In the genomic region with DNA sequence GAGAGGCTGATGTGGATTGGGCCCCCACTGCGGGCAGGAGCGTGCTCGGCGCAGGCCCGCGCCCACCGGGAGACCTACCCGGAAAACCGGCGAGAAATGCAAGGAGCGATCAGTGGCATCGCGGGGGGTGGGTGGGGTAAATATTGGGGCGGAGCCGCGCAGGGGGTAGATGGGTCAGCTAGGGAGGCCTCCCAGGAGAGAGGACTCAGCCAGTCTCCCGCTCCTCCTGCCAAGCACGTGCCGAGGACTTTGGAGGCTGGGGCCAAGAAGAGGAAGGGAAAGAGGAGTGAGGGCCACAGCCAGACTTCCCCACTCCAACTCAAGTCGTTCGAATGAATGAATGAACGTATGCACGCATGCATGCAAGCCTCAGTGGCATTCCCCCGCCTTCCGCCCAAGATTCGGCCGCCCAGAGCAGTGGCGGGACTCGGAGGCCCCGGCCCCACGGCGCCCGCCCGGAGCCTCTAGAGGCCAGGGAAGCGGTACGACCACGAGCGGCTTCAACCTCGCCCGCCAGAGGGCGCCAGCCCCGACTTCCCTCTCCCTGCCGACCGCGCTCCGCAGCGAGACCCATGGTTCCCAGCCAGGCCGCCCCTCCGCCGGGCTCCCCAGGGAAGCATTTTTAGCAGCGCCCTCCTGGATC, we compare ENCODE assay signal across 1 cellular context.
TF ChIP-seq lines count a peak whose summit lies in the region.

No MANE protein-coding gene starts in this region.

TF ChIP-seq in GM12878, 131 proteins besides CTCF, POLR2A, EP300 and RAD21 (continues in another document):
- TF ChIP-seq SMAD5 (IDR thresholded peaks at IDR 0.05; ENCODE audit: low read depth) (no peak), FOS (IDR thresholded peaks at IDR 0.05; ENCODE audit: borderline replicate concordance, extremely low read depth, insufficient read length) (no peak), SIN3A (IDR thresholded peaks at IDR 0.05; ENCODE audit: low read depth, low read length) (no peak), ZNF384 (IDR thresholded peaks at IDR 0.05; ENCODE audit: borderline replicate concordance, low read depth, low read length) (no peak), SPI1 (IDR thresholded peaks at IDR 0.05; ENCODE audit: borderline replicate concordance, insufficient read depth, low read depth, low read length) (peak; percentile 33; the same call in 1 of the 2 replicates), NR2F1 (conservative IDR thresholded peaks at IDR 0.05) (no peak), NR2C1 (IDR thresholded peaks at IDR 0.05) (no peak), SMC3 (IDR thresholded peaks at IDR 0.05; ENCODE audit: borderline replicate concordance, low read length) (peak; percentile 60), MXI1 (IDR thresholded peaks at IDR 0.05; ENCODE audit: low read depth, low read length) (peak; percentile 52), FOXK2 (IDR thresholded peaks at IDR 0.05) (no peak), NBN (IDR thresholded peaks at IDR 0.05) (0 out of 2 replicates have a peak, but pooled peaks have one; percentile 28), MEF2A (IDR thresholded peaks at IDR 0.05; ENCODE audit: insufficient read depth, low read depth, low read length) (no peak), ATF7 (IDR thresholded peaks at IDR 0.05; ENCODE audit: low read depth) (no peak), TCF7 (IDR thresholded peaks at IDR 0.05; ENCODE audit: borderline replicate concordance) (no peak), JUND (IDR thresholded peaks at IDR 0.05; ENCODE audit: low read depth, low read length) (0 out of 2 replicates have a peak, but pooled peaks have one; percentile 5), HDGF (IDR thresholded peaks at IDR 0.05) (no peak), CBX3 (IDR thresholded peaks at IDR 0.05; ENCODE audit: borderline replicate concordance, low read depth) (no peak), GATAD2B (conservative IDR thresholded peaks at IDR 0.05; ENCODE audit: low read depth) (0 out of 2 replicates have a peak, but pooled peaks have one; percentile 38), LARP7 (IDR thresholded peaks at IDR 0.05) (0 out of 2 replicates have a peak, but pooled peaks have one; percentile 52), IKZF1 (conservative IDR thresholded peaks at IDR 0.05) (peak; percentile 70), MTA2 (IDR thresholded peaks at IDR 0.05; ENCODE audit: low read depth) (no peak), CBFB (IDR thresholded peaks at IDR 0.05; ENCODE audit: low read depth) (no peak), YY1 (IDR thresholded peaks at IDR 0.05; ENCODE audit: low read depth, low read length) (peak; percentile 71), MYB (IDR thresholded peaks at IDR 0.05; ENCODE audit: borderline replicate concordance, low read depth, low read length) (no peak), TBL1XR1 (IDR thresholded peaks at IDR 0.05; ENCODE audit: low read depth, low read length) (no peak), CHD1 (IDR thresholded peaks at IDR 0.05; ENCODE audit: low read depth, low read length) (no peak)
- TF ChIP-seq, protein P1, sequence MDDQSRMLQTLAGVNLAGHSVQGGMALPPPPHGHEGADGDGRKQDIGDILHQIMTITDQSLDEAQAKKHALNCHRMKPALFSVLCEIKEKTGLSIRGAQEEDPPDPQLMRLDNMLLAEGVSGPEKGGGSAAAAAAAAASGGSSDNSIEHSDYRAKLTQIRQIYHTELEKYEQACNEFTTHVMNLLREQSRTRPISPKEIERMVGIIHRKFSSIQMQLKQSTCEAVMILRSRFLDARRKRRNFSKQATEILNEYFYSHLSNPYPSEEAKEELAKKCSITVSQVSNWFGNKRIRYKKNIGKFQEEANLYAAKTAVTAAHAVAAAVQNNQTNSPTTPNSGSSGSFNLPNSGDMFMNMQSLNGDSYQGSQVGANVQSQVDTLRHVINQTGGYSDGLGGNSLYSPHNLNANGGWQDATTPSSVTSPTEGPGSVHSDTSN (IDR thresholded peaks at IDR 0.05; ENCODE audit: insufficient replicate concordance, low read depth, low read length): no peak
- TF ChIP-seq, protein P2, sequence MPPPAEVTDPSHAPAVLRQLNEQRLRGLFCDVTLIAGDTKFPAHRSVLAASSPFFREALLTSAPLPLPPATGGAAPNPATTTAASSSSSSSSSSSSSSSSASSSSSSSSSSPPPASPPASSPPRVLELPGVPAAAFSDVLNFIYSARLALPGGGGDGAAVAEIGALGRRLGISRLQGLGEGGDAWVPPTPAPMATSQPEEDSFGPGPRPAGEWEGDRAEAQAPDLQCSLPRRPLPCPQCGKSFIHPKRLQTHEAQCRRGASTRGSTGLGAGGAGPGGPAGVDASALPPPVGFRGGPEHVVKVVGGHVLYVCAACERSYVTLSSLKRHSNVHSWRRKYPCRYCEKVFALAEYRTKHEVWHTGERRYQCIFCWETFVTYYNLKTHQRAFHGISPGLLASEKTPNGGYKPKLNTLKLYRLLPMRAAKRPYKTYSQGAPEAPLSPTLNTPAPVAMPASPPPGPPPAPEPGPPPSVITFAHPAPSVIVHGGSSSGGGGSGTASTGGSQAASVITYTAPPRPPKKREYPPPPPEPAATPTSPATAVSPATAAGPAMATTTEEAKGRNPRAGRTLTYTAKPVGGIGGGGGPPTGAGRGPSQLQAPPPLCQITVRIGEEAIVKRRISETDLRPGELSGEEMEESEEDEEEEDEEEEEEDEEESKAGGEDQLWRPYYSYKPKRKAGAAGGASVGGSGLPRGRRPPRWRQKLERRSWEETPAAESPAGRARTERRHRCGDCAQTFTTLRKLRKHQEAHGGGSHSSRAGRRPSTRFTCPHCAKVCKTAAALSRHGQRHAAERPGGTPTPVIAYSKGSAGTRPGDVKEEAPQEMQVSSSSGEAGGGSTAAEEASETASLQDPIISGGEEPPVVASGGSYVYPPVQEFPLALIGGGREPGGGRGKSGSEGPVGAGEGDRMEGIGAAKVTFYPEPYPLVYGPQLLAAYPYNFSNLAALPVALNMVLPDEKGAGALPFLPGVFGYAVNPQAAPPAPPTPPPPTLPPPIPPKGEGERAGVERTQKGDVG (CRISPR knock-in tag; IDR thresholded peaks at IDR 0.05): no peak
- TF ChIP-seq, protein P3, sequence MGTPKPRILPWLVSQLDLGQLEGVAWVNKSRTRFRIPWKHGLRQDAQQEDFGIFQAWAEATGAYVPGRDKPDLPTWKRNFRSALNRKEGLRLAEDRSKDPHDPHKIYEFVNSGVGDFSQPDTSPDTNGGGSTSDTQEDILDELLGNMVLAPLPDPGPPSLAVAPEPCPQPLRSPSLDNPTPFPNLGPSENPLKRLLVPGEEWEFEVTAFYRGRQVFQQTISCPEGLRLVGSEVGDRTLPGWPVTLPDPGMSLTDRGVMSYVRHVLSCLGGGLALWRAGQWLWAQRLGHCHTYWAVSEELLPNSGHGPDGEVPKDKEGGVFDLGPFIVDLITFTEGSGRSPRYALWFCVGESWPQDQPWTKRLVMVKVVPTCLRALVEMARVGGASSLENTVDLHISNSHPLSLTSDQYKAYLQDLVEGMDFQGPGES (IDR thresholded peaks at IDR 0.05): no peak
- TF ChIP-seq, protein P4, sequence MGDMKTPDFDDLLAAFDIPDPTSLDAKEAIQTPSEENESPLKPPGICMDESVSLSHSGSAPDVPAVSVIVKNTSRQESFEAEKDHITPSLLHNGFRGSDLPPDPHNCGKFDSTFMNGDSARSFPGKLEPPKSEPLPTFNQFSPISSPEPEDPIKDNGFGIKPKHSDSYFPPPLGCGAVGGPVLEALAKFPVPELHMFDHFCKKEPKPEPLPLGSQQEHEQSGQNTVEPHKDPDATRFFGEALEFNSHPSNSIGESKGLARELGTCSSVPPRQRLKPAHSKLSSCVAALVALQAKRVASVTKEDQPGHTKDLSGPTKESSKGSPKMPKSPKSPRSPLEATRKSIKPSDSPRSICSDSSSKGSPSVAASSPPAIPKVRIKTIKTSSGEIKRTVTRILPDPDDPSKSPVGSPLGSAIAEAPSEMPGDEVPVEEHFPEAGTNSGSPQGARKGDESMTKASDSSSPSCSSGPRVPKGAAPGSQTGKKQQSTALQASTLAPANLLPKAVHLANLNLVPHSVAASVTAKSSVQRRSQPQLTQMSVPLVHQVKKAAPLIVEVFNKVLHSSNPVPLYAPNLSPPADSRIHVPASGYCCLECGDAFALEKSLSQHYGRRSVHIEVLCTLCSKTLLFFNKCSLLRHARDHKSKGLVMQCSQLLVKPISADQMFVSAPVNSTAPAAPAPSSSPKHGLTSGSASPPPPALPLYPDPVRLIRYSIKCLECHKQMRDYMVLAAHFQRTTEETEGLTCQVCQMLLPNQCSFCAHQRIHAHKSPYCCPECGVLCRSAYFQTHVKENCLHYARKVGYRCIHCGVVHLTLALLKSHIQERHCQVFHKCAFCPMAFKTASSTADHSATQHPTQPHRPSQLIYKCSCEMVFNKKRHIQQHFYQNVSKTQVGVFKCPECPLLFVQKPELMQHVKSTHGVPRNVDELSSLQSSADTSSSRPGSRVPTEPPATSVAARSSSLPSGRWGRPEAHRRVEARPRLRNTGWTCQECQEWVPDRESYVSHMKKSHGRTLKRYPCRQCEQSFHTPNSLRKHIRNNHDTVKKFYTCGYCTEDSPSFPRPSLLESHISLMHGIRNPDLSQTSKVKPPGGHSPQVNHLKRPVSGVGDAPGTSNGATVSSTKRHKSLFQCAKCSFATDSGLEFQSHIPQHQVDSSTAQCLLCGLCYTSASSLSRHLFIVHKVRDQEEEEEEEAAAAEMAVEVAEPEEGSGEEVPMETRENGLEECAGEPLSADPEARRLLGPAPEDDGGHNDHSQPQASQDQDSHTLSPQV (IDR thresholded peaks at IDR 0.05): no peak
- TF ChIP-seq, protein P5, sequence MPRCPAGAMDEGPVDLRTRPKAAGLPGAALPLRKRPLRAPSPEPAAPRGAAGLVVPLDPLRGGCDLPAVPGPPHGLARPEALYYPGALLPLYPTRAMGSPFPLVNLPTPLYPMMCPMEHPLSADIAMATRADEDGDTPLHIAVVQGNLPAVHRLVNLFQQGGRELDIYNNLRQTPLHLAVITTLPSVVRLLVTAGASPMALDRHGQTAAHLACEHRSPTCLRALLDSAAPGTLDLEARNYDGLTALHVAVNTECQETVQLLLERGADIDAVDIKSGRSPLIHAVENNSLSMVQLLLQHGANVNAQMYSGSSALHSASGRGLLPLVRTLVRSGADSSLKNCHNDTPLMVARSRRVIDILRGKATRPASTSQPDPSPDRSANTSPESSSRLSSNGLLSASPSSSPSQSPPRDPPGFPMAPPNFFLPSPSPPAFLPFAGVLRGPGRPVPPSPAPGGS (IDR thresholded peaks at IDR 0.05; ENCODE audit: borderline replicate concordance, insufficient read depth, low read depth, low read length, poor library complexity, severe bottlenecking): no peak
- TF ChIP-seq, protein P6, sequence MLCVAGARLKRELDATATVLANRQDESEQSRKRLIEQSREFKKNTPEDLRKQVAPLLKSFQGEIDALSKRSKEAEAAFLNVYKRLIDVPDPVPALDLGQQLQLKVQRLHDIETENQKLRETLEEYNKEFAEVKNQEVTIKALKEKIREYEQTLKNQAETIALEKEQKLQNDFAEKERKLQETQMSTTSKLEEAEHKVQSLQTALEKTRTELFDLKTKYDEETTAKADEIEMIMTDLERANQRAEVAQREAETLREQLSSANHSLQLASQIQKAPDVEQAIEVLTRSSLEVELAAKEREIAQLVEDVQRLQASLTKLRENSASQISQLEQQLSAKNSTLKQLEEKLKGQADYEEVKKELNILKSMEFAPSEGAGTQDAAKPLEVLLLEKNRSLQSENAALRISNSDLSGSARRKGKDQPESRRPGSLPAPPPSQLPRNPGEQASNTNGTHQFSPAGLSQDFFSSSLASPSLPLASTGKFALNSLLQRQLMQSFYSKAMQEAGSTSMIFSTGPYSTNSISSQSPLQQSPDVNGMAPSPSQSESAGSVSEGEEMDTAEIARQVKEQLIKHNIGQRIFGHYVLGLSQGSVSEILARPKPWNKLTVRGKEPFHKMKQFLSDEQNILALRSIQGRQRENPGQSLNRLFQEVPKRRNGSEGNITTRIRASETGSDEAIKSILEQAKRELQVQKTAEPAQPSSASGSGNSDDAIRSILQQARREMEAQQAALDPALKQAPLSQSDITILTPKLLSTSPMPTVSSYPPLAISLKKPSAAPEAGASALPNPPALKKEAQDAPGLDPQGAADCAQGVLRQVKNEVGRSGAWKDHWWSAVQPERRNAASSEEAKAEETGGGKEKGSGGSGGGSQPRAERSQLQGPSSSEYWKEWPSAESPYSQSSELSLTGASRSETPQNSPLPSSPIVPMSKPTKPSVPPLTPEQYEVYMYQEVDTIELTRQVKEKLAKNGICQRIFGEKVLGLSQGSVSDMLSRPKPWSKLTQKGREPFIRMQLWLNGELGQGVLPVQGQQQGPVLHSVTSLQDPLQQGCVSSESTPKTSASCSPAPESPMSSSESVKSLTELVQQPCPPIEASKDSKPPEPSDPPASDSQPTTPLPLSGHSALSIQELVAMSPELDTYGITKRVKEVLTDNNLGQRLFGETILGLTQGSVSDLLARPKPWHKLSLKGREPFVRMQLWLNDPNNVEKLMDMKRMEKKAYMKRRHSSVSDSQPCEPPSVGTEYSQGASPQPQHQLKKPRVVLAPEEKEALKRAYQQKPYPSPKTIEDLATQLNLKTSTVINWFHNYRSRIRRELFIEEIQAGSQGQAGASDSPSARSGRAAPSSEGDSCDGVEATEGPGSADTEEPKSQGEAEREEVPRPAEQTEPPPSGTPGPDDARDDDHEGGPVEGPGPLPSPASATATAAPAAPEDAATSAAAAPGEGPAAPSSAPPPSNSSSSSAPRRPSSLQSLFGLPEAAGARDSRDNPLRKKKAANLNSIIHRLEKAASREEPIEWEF (IDR thresholded peaks at IDR 0.05; ENCODE audit: insufficient replicate concordance, low read depth, low read length): no peak
- TF ChIP-seq, protein P7, sequence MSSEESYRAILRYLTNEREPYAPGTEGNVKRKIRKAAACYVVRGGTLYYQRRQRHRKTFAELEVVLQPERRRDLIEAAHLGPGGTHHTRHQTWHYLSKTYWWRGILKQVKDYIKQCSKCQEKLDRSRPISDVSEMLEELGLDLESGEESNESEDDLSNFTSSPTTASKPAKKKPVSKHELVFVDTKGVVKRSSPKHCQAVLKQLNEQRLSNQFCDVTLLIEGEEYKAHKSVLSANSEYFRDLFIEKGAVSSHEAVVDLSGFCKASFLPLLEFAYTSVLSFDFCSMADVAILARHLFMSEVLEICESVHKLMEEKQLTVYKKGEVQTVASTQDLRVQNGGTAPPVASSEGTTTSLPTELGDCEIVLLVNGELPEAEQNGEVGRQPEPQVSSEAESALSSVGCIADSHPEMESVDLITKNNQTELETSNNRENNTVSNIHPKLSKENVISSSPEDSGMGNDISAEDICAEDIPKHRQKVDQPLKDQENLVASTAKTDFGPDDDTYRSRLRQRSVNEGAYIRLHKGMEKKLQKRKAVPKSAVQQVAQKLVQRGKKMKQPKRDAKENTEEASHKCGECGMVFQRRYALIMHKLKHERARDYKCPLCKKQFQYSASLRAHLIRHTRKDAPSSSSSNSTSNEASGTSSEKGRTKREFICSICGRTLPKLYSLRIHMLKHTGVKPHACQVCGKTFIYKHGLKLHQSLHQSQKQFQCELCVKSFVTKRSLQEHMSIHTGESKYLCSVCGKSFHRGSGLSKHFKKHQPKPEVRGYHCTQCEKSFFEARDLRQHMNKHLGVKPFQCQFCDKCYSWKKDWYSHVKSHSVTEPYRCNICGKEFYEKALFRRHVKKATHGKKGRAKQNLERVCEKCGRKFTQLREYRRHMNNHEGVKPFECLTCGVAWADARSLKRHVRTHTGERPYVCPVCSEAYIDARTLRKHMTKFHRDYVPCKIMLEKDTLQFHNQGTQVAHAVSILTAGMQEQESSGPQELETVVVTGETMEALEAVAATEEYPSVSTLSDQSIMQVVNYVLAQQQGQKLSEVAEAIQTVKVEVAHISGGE (CRISPR knock-in tag; IDR thresholded peaks at IDR 0.05): no peak
